8 cellular contexts compared by ENCODE assay signal in genomic region chr12:67651380-67651695, GRCh38. TPM values are rescaled to one million over a fixed set of nuclear protein-coding genes. Genes with fewer than 3 reads are reported as not detected.
DNase-seq lines count a peak whose midpoint lies in the region; ATAC-seq and TF ChIP-seq lines count a peak whose summit lies in the region.

No MANE protein-coding gene starts in this region.

- ATAC-seq in Right ventricle myocardium superior (ENCODE audit: poor library complexity) (no peak), HG03432 (IDR thresholded peaks at IDR 0.05; ENCODE audit: unreplicated experiment) (peak; percentile 26)

- TF ChIP-seq CTCF in cardiac muscle cell (IDR thresholded peaks at IDR 0.05; ENCODE audit: low read depth, low read length), result peak; percentile 40
- TF ChIP-seq CTCF in osteoblast (IDR thresholded peaks at IDR 0.05; ENCODE audit: extremely low read depth, low read depth, low read length), result peak; percentile 41

- H3K79me2 ChIP-seq in osteoblast (ENCODE audit: insufficient read depth, low read length), result peaks cover 77% of the 10 kb centered on the region

- H3K4me3 ChIP-seq in cardiac muscle cell (peak overlapping the region; percentile 61), osteoblast (ENCODE audit: insufficient read depth, low read length) (peak overlapping the region; percentile 88)

- H3K4me1 ChIP-seq in cardiac muscle cell (ENCODE audit: low read depth) (peaks cover 43% of the 10 kb centered on the region), osteoblast (ENCODE audit: insufficient read depth, low read length) (peaks cover 15% of the 10 kb centered on the region)

- H3K27ac ChIP-seq in cardiac muscle cell (no peak overlapping the region), epithelial cell of prostate (peak overlapping the region; percentile 64), osteoblast (ENCODE audit: low read depth, low read length) (peak overlapping the region; percentile 72)

- H3K9me3 ChIP-seq in cardiac muscle cell (ENCODE audit: low read depth) (no peaks in the 10 kb centered on the region), osteoblast (ENCODE audit: low read depth, low read length) (no peaks in the 10 kb centered on the region)

- H3K27me3 ChIP-seq in cardiac muscle cell, result no peaks in the 10 kb centered on the region
- no peaks in the 10 kb centered on the region for H3K27me3 ChIP-seq in osteoblast (ENCODE audit: insufficient read depth, low read length)

- intact Hi-C loops in Right ventricle myocardium superior (cut with DNase I), result loop anchor here (5.0 to 10.0 kb wide), 3 partner anchors 71 to 291 kb away; no protein-coding TSS in a partner anchor

- H4K20me1 ChIP-seq in osteoblast (ENCODE audit: insufficient read depth, low read length), result peaks cover 37% of the 10 kb centered on the region

- DNase-seq in cardiac muscle cell (ENCODE audit: low read depth in 1 of 2, low spot score in 1 of 2) (peak; percentile 27 to 58), Right ventricle myocardium superior (no peak), T-helper 9 cell (peak; percentile 12), epithelial cell of prostate (ENCODE audit: low read depth, low spot score) (no peak), osteoblast (ENCODE audit: insufficient read length, low spot score, missing footprints) (peak; percentile 94), NCI-H1436 treated with DMSO at 0.1 percent for 48 hours (lab: John Stamatoyannopoulos, UW) (no peak)
- no peak for DNase-seq in effector CD8-positive, alpha-beta T cell (lab: John Stamatoyannopoulos, UW)

- H2AFZ ChIP-seq in osteoblast (ENCODE audit: low read length), result no peak overlapping the region

- peak overlapping the region; percentile 94 for H3K4me2 ChIP-seq in osteoblast (ENCODE audit: insufficient read depth, low read length)

- H3K36me3 ChIP-seq in cardiac muscle cell (peaks cover 4% of the 10 kb centered on the region), osteoblast (ENCODE audit: insufficient read depth, low read length) (peaks cover 6% of the 10 kb centered on the region)

RNA-seq across cellular contexts. Expression of gene DYRK2, which starts 2.8 kb away (rescaled TPM):
- total RNA-seq in cardiac muscle cell (58.2 and 95.9 TPM in 2 replicates), Right ventricle myocardium superior (45.8 TPM), osteoblast (43.4 and 44.5 TPM in 2 replicates)
- 48.2 and 66.3 TPM in 2 replicates for polyA plus RNA-seq in cardiac muscle cell

Comparison
In these comparisons a context has a peak if more than half of its experiments do, and no peak if none do; other contexts are left out.
1. DNase-seq: peak in cardiac muscle cell (2 of 2), T-helper 9 cell (single experiment) and osteoblast (single experiment); none in Right ventricle myocardium superior (single experiment), epithelial cell of prostate (single experiment), effector CD8-positive, alpha-beta T cell (single experiment) and NCI-H1436 treated with DMSO at 0.1 percent for 48 hours (single experiment).